Comparison of ENCODE assay signal across 9 cellular contexts in the genomic region with DNA sequence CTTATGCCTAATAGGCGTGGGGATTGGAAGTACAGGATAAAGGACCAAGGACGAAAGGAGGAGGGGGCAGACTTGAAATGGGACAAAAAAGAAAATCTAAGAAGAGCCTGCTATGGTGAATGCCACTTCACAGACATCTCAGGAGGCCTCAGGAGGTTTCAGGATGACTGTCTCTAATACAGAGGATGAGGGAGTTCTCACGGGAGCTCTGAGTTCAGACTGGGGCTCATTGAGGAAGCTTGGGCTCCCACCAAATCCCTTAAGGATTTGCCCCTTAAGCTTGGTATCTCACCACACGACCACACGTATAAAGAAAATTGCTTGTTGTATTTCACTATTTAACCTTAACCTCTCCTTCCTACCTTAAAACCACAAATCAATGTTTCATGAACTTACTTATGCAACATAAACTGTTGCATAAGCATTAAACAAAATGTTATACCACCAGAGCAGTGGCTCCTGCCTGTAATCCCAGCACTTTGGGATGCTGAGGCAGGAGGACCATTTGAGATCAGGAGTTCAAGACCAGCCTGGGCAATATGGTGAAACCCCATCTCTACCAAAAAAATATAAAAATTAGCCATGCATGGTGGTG. TPM values are rescaled to one million over a fixed set of nuclear protein-coding genes. Genes with fewer than 3 reads are reported as not detected.
A peak's percentile ranks its signal among the peaks of the same experiment; 100 is the strongest.
DNase-seq lines count a peak whose midpoint lies in the region; ATAC-seq and TF ChIP-seq lines count a peak whose summit lies in the region.
"Had no signal": no experiment of that assay in that cellular context is flagged by ENCODE, and none has a peak within 500 bp of the region (broad histone marks: within the 10 kb centered on the region; RNA-seq: fewer than 3 reads in every experiment).

No MANE protein-coding gene starts in this region.

- H3K9ac ChIP-seq in KMS-11: no peak overlapping the region

- H3K27ac ChIP-seq in KMS-11: no peak overlapping the region
- H3K27ac ChIP-seq in substantia nigra (ENCODE audit: low read depth, low read length, poor library complexity, severe bottlenecking): no peak overlapping the region
- no peak overlapping the region for H3K27ac ChIP-seq in OCI-LY7 (ENCODE audit: low read depth, low read length, poor library complexity, severe bottlenecking)
- no peak overlapping the region for H3K27ac ChIP-seq in prostate gland

- H2AFZ ChIP-seq in KMS-11 (ENCODE audit: low read depth) (0 out of 2 replicates have a peak overlapping the region, but pooled peaks have one; percentile 9), OCI-LY7 (ENCODE audit: low read length) (no peak overlapping the region)

- CTCF ChIA-PET in OCI-LY7 (lab: Charles Lee; ENCODE audit: unreplicated experiment): no interaction called here

- TF ChIP-seq POLR2A in prostate gland (IDR thresholded peaks at IDR 0.05): no peak

- intact Hi-C loops in OCI-LY7 (cut with micrococcal nuclease; ENCODE audit: unreplicated experiment) (no loop called here), prostate gland (cut with DNase I) (no loop called here)

- H3K79me2 ChIP-seq in KMS-11 (ENCODE audit: insufficient read depth, low read depth): no peaks in the 10 kb centered on the region
- no peaks in the 10 kb centered on the region for H3K79me2 ChIP-seq in OCI-LY7 (ENCODE audit: insufficient read depth, low read depth, low read length)

- H4K20me1 ChIP-seq in KMS-11 (ENCODE audit: insufficient read depth) (no peaks in the 10 kb centered on the region), OCI-LY7 (ENCODE audit: insufficient read depth, low read length) (no peaks in the 10 kb centered on the region)

- H3K4me2 ChIP-seq in KMS-11: peak overlapping the region; percentile 47
- H3K4me2 ChIP-seq in OCI-LY7 (ENCODE audit: low read length): no peak overlapping the region

- POLR2A ChIA-PET in OCI-LY7 (lab: Charles Lee): interaction anchor here (0.5 kb wide), 1 partner anchor 200 kb away, joined by 3 read pairs; no protein-coding TSS in a partner anchor

- no peaks in the 10 kb centered on the region for H3K9me3 ChIP-seq in OCI-LY7 (ENCODE audit: low read length)
- H3K9me3 ChIP-seq in prostate gland: no peaks in the 10 kb centered on the region

- no peaks in the 10 kb centered on the region for H3K9me2 ChIP-seq in OCI-LY7 (ENCODE audit: insufficient read depth, low read length)

- H3K4me1 ChIP-seq in KMS-11 (ENCODE audit: low read depth, poor library complexity, severe bottlenecking): peaks cover 46% of the 10 kb centered on the region
- H3K4me1 ChIP-seq in OCI-LY7 (ENCODE audit: insufficient read depth, low read length, poor library complexity, severe bottlenecking): no peaks in the 10 kb centered on the region
- no peaks in the 10 kb centered on the region for H3K4me1 ChIP-seq in prostate gland (replicated peaks)

- TF ChIP-seq CTCF in KMS-11 (conservative IDR thresholded peaks at IDR 0.05; ENCODE audit: low read depth, low read length): no peak
- TF ChIP-seq CTCF in OCI-LY7 (conservative IDR thresholded peaks at IDR 0.05; ENCODE audit: low read length): no peak
- TF ChIP-seq CTCF in prostate gland (IDR thresholded peaks at IDR 0.05): no peak

- H3K36me3 ChIP-seq in KMS-11 (ENCODE audit: insufficient read depth): no peaks in the 10 kb centered on the region
- no peaks in the 10 kb centered on the region for H3K36me3 ChIP-seq in OCI-LY7 (ENCODE audit: insufficient read depth, low read length)
- no peaks in the 10 kb centered on the region for H3K36me3 ChIP-seq in prostate gland

- 76% methylated on average over 5 of the region's 5 CpGs for WGBS in prostate gland

- DNase-seq in substantia nigra (lab: John Stamatoyannopoulos, UW): no peak
- no peak for DNase-seq in OCI-LY7 (ENCODE audit: low spot score)
- DNase-seq in prostate gland (ENCODE audit: low spot score): no peak
- DNase-seq: T-cell had no signal

- no TSS peak for BruUV-seq in OCI-LY7 (replicated peaks; lab: Mats Ljungman, UMichigan)

- H3K4me3 ChIP-seq in KMS-11 (IDR thresholded peaks at IDR 0.05; ENCODE audit: insufficient read depth, low read depth, low read length): no peak overlapping the region
- no peak overlapping the region for H3K4me3 ChIP-seq in OCI-LY7 (ENCODE audit: low read depth, low read length, poor library complexity, severe bottlenecking)
- no peak overlapping the region for H3K4me3 ChIP-seq in prostate gland

- ATAC-seq in GM18519 (IDR thresholded peaks at IDR 0.05; ENCODE audit: low FRiP score, unreplicated experiment): peak; percentile 94
- peak; percentile 79 for ATAC-seq in GM19397 (IDR thresholded peaks at IDR 0.05; ENCODE audit: unreplicated experiment)
- peak; percentile 97 for ATAC-seq in HG02884 (IDR thresholded peaks at IDR 0.05; ENCODE audit: unreplicated experiment)
- ATAC-seq in HG02970 (IDR thresholded peaks at IDR 0.05; ENCODE audit: low FRiP score, unreplicated experiment): no peak
- ATAC-seq: T-cell had no signal

- H3K27me3 ChIP-seq in KMS-11 (ENCODE audit: insufficient read depth, low read depth) (no peaks in the 10 kb centered on the region), prostate gland (replicated peaks; ENCODE audit: insufficient read depth) (no peaks in the 10 kb centered on the region)

RNA-seq across cellular contexts. Expression of gene SLC30A1, which starts 12.4 kb away (rescaled TPM):
- total RNA-seq in OCI-LY7 (2014; rRNA removed; shearing (Covaris generic)): 6.1 and 6.5 TPM in 2 replicates
- total RNA-seq in OCI-LY7 (2022): 6.3 and 7.9 TPM in 2 replicates
- total RNA-seq in prostate gland: 10 to 100 TPM; 12.5 to 22.0 TPM
